In the genomic region with DNA sequence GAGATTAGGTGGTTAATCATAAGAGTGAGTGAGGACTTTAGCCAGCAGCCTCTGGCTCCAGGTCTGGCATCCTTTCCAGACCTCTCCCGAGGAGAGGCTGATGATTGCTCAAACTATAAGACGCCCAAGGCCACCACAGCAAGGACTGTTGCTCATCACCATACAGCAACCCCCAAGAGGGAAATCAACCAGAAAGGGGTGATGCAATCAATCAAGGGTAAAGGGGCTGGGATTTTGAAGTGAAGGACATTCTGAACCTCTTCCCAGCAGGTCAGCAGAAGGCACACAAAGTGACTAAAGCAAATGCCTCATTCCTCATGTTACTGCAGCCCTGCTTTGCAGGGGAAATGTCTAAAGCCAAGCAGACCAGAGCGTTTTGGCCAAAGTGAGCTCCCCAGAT, we compare ENCODE assay signal across 11 cellular contexts.
"Had no signal": no experiment of that assay in that cellular context is flagged by ENCODE, and none has a peak within 500 bp of the region (broad histone marks: within the 10 kb centered on the region; RNA-seq: fewer than 3 reads in every experiment).

No MANE protein-coding gene starts in this region.

- H3K36me3 ChIP-seq: ovary had no signal

- H3K27ac ChIP-seq: ovary had no signal

- H3K9me3 ChIP-seq: ovary had no signal

- ATAC-seq: stimulated activated effector memory CD8-positive, alpha-beta T cell treated with anti-CD3 and anti-CD28 coated beads, Interleukin-12 subunit alpha, Interleukin-12 subunit beta, amount 100 ng/mL, for 72 hours; T-helper 17 cell had no signal

- H3K27me3 ChIP-seq: ovary had no signal

- DNase-seq: activated B cell treated with CpG ODN at 0.5 μM for 24 hours; activated effector memory CD4-positive, alpha-beta T cell treated with anti-CD3 and anti-CD28 coated beads, Interleukin-2, amount 50 U/mL, for 16 hours; activated T-cell treated with anti-CD3 and anti-CD28 coated beads, Interleukin-2, amount 50 U/mL, for 1 hour; anterior cingulate cortex; foreskin melanocyte; kidney glomerular epithelial cell; nephron progenitor cell; T-helper 17 cell had no signal

- H3K4me3 ChIP-seq: ovary, smooth muscle cell had no signal
